Comparison of ENCODE assay signal across 26 cellular contexts in the genomic region with DNA sequence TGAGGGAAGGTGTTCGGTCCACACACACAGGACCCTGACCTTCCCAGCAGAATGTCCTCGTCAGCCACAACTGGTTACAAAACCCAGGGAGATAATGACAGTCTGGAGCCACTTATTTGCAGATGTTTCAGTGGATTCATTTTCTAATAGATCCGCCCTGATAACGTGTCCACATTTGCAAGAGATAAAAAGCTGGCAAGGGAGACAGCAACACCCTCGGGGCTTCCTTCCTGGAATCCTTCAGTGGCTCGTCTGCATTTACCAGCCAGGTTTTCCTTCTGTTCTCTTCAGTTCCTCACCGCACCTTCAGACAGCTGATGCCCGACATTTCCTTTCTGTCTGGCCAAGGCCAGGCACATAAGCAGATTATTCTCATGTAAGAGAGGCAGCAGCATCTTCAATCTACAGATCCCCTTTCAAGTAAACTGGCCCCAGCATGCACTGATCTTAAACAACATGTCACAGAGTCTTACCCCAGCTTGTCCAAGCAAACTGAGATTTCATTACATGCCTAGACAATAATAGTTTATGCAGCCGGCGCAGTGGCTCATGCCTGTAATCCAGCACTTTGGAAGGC. TPM values are rescaled to one million over a fixed set of nuclear protein-coding genes. Genes with fewer than 3 reads are reported as not detected.
DNase-seq lines count a peak whose midpoint lies in the region; ATAC-seq, FAIRE-seq and TF ChIP-seq lines count a peak whose summit lies in the region.
"Had no signal": no experiment of that assay in that cellular context is flagged by ENCODE, and none has a peak within 500 bp of the region (broad histone marks: within the 10 kb centered on the region; RNA-seq: fewer than 3 reads in every experiment).

No MANE protein-coding gene starts in this region.

- TF ChIP-seq CTCF in brain (conservative IDR thresholded peaks at IDR 0.05), result no peak
- no peak for TF ChIP-seq CTCF in keratinocyte (optimal IDR thresholded peaks at IDR 0.05 in 1 of 3, IDR thresholded peaks at IDR 0.05 in 1 of 3, conservative IDR thresholded peaks at IDR 0.05 in 1 of 3; ENCODE audit: extremely low read depth in 1 of 3, insufficient read depth in 2 of 3, low read length in 3 of 3)

- no peaks in the 10 kb centered on the region for H3K79me2 ChIP-seq in keratinocyte (ENCODE audit: control insufficient read depth, insufficient read depth, low read length)

- H3K9me1 ChIP-seq in keratinocyte (ENCODE audit: control insufficient read depth, extremely low read depth, insufficient read depth, low read length), result no peaks in the 10 kb centered on the region

- ATAC-seq in SK-N-SH treated with all-trans-retinoic acid at 6 μM for 48 hours (no peak), HG03571 (IDR thresholded peaks at IDR 0.05; ENCODE audit: unreplicated experiment) (no peak)
- ATAC-seq: HCT116, heart left ventricle, left cardiac atrium, PC-3 had no signal

- no peak overlapping the region for H3K9ac ChIP-seq in keratinocyte (ENCODE audit: control insufficient read depth, extremely low read depth, insufficient read depth, low read length)

- H3K4me1 Mint-ChIP-seq in brain, result peaks cover 49% of the 10 kb centered on the region

- no peaks in the 10 kb centered on the region for H3K9me3 ChIP-seq in keratinocyte (ENCODE audit: control insufficient read depth, low read depth, low read length)
- H3K9me3 ChIP-seq: stomach had no signal

- no peak overlapping the region for H3K4me3 Mint-ChIP-seq in brain
- H3K4me3 Mint-ChIP-seq: CD14-positive monocyte, neural crest cell had no signal

- H3K4me1 ChIP-seq in keratinocyte (ENCODE audit: control insufficient read depth, extremely low read depth, insufficient read depth, low read length), result peaks cover 45% of the 10 kb centered on the region

- H3K4me2 ChIP-seq in keratinocyte (ENCODE audit: control insufficient read depth, extremely low read depth, insufficient read depth, low read depth, low read length), result peak overlapping the region; percentile 68

- peak overlapping the region; percentile 41 for H3K27ac ChIP-seq in keratinocyte (ENCODE audit: control insufficient read depth, insufficient read depth, low read length)
- H3K27ac ChIP-seq in skin epidermis, result peak overlapping the region in 17 of 21 experiments; percentile 12 to 76 (median 52)
- H3K27ac ChIP-seq: stomach, tibial nerve had no signal

- dilution Hi-C loops in keratinocyte (cut with MboI; ENCODE audit: extremely low pct_ligation_motif_present, low sequenced_read_pairs), result no loop called here

- DNase-seq in keratinocyte (ENCODE audit: low read depth, low spot score) (peak; percentile 28), putamen (ENCODE audit: low spot score) (no peak), cortex of kidney (lab: John Stamatoyannopoulos, UW) (no peak)
- DNase-seq: activated CD8-positive, alpha-beta memory T cell treated with anti-CD3 and anti-CD28 coated beads for 24 hours; activated naive CD4-positive, alpha-beta T cell; activated T-cell treated with anti-CD3 and anti-CD28 coated beads, Interleukin-2, amount 50 U/mL, for 1 hour; amygdala; caudate nucleus; EL; heart left ventricle; left cardiac atrium; NCI-H1105; NCI-H2081 treated with DMSO at 0.1 percent for 48 hours; PC-3; posterior cingulate gyrus; SIG-M5; stimulated activated CD8-positive, alpha-beta memory T cell treated with anti-CD3 and anti-CD28 coated beads, Interleukin-4, amount 100 ng/mL, for 48 hours; stomach had no signal

- peak overlapping the region in 3 of 5 experiments; percentile 68 to 100 (median 88) for H3K27ac Mint-ChIP-seq in brain
- H3K27ac Mint-ChIP-seq: CD14-positive monocyte had no signal

- peaks cover 0 to 8% (median 2%) of the 10 kb centered on the region in 5 experiments for H3K9me3 Mint-ChIP-seq in brain
- H3K9me3 Mint-ChIP-seq: neural crest cell had no signal

- no peaks in the 10 kb centered on the region for H3K27me3 ChIP-seq in keratinocyte (ENCODE audit: control insufficient read depth, extremely low read depth, insufficient read depth, low read length)
- H3K27me3 ChIP-seq: heart left ventricle, stomach, tibial nerve had no signal

- H3K36me3 Mint-ChIP-seq in brain, result peaks cover 9% of the 10 kb centered on the region
- H3K36me3 Mint-ChIP-seq: CD14-positive monocyte had no signal

- no peaks in the 10 kb centered on the region for H4K20me1 ChIP-seq in keratinocyte (ENCODE audit: control insufficient read depth, extremely low read depth, insufficient read depth, low read length)

- H2AFZ ChIP-seq in keratinocyte (ENCODE audit: control insufficient read depth, low read length), result peak overlapping the region; percentile 50

- FAIRE-seq in keratinocyte (lab: Jason Lieb, UNC), result peak; percentile 98

- H3K4me3 ChIP-seq in keratinocyte (ENCODE audit: control insufficient read depth in 2 of 3, extremely low read depth in 1 of 3, insufficient read depth in 2 of 3, low read depth in 1 of 3, low read length in 3 of 3), result peak overlapping the region in 2 of 3 experiments; percentile 22 to 43
- H3K4me3 ChIP-seq in skin epidermis, result no peak overlapping the region
- H3K4me3 ChIP-seq: heart left ventricle, stomach, tibial nerve had no signal

- H3K27me3 Mint-ChIP-seq in brain, result no peaks in the 10 kb centered on the region

- no peaks in the 10 kb centered on the region for H3K36me3 ChIP-seq in keratinocyte (ENCODE audit: control insufficient read depth in 2 of 2, extremely low read depth in 1 of 2, insufficient read depth in 2 of 2, low read length in 2 of 2)
- H3K36me3 ChIP-seq: heart left ventricle, stomach, tibial nerve had no signal

TF ChIP-seq in SK-N-SH treated with all-trans-retinoic acid at 6 μM for 48 hours, 23 proteins besides CTCF, POLR2A, EP300 and RAD21:
- TF ChIP-seq PATZ1 (CRISPR knock-in tag; IDR thresholded peaks at IDR 0.05; ENCODE audit: borderline replicate concordance) (no peak), TCF4 (CRISPR knock-in tag; IDR thresholded peaks at IDR 0.05; ENCODE audit: borderline replicate concordance) (peak; percentile 62; the same call in 1 of the 2 replicates)

RNA-seq across cellular contexts. Expression of gene SPATA12, which starts 56.2 kb away (rescaled TPM):
- polyA plus RNA-seq in brain (ENCODE audit: insufficient read depth, low read depth, low replicate concordance) (not detected), keratinocyte (0.08 to 0.09 TPM (median 0.08 TPM) in 3 replicates)
- polyA plus RNA-seq in keratinocyte (2011; ENCODE audit: low read depth), result not detected
- polyA plus RNA-seq in keratinocyte (2011; cell fraction: cytosol; rRNA removed), result 0.11 TPM in 1 of 2 replicates, not detected in the other
- 0.13 and 0.16 TPM in 2 replicates for polyA plus RNA-seq in keratinocyte (2011; cell fraction: nucleus; rRNA removed)
- polyA plus RNA-seq in keratinocyte (2012; ENCODE audit: low replicate concordance), result 0.05 and 0.17 TPM in 2 replicates
- 0.06 TPM in 1 of 3 replicates, not detected in the others for polyA minus RNA-seq in keratinocyte
- not detected for polyA minus RNA-seq in keratinocyte (2011; cell fraction: cytosol; rRNA and poly(A)+ RNA removed)
- not detected in 2 replicates for polyA minus RNA-seq in keratinocyte (2011; cell fraction: nucleus; rRNA and poly(A)+ RNA removed)

Comparison
In these comparisons a context has a peak if more than half of its experiments do, and no peak if none do; other contexts are left out.
1. H3K4me3 ChIP-seq: peak in keratinocyte (2 of 3); none in skin epidermis (0 of 7).